Comparison of ENCODE assay signal across 21 cellular contexts in the genomic region with DNA sequence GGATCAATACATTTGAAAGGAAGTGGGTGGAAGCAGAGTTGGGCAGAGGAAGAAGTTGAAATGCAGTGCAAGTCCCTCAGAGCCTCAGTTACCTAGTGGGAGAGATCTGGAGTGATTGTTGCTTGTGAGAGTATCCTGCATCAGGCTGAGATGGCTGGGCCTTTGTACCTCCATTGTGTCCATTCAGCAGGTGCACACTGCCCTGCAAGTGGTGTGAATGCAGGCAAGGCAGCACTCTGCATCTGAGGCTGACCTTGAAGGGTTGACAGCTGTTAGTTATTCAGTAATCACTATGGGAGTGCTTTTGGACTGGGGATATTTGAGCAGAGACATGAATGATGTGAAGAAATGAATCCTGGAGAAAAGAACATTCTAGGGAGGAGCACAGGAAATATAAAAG.
"Had no signal": no experiment of that assay in that cellular context is flagged by ENCODE, and none has a peak within 500 bp of the region (broad histone marks: within the 10 kb centered on the region; RNA-seq: fewer than 3 reads in every experiment).

No MANE protein-coding gene starts in this region.

- H3K4me3 ChIP-seq: adrenal gland, ascending aorta, esophagus muscularis mucosa, gastrocnemius medialis, ovary, thyroid gland had no signal

- H3K27ac Mint-ChIP-seq: activated CD4-positive, alpha-beta memory T cell treated with anti-CD3 and anti-CD28 coated beads, Interleukin-2, amount 10 ng/mL, durations not matched to agents 7 days and 5 days; activated CD4-positive, alpha-beta T cell treated with anti-CD3 and anti-CD28 coated beads, Interleukin-2, amount 10 ng/mL, durations not matched to agents 24 days and 14 days; activated CD8-positive, alpha-beta memory T cell treated with anti-CD3 and anti-CD28 coated beads, Interleukin-2, amount 10 ng/mL, durations not matched to agents 7 days and 5 days; activated naive CD8-positive, alpha-beta T cell; naive thymus-derived CD4-positive, alpha-beta T cell had no signal

- H3K4me1 ChIP-seq: ascending aorta had no signal

- FAIRE-seq: colon had no signal

- ATAC-seq: activated CD8-positive, alpha-beta memory T cell treated with anti-CD3 and anti-CD28 coated beads, Interleukin-2, amount 10 ng/mL, durations not matched to agents 7 days and 5 days; gastrocnemius medialis; naive thymus-derived CD4-positive, alpha-beta T cell; right cardiac atrium; stimulated activated naive CD8-positive, alpha-beta T cell treated with anti-CD3 and anti-CD28 coated beads, Interleukin-15, Interleukin-2, amounts not matched to agents 100 U/mL and 50 U/mL, for 24 hours had no signal

- H3K4me3 Mint-ChIP-seq: activated CD4-positive, alpha-beta memory T cell treated with anti-CD3 and anti-CD28 coated beads, Interleukin-2, amount 10 ng/mL, durations not matched to agents 7 days and 5 days; activated CD4-positive, alpha-beta T cell treated with anti-CD3 and anti-CD28 coated beads, Interleukin-2, amount 10 ng/mL, durations not matched to agents 24 days and 14 days; activated CD8-positive, alpha-beta memory T cell treated with anti-CD3 and anti-CD28 coated beads, Interleukin-2, amount 10 ng/mL, durations not matched to agents 7 days and 5 days; activated naive CD8-positive, alpha-beta T cell; naive thymus-derived CD4-positive, alpha-beta T cell had no signal

- H3K27ac ChIP-seq: adrenal gland, ascending aorta, esophagus muscularis mucosa, gastrocnemius medialis, ovary, thyroid gland had no signal

- DNase-seq: activated CD4-positive, alpha-beta memory T cell treated with anti-CD3 and anti-CD28 coated beads, Interleukin-2, amount 10 ng/mL, durations not matched to agents 7 days and 5 days; activated CD4-positive, alpha-beta T cell treated with anti-CD3 and anti-CD28 coated beads, Interleukin-2, amount 10 ng/mL, durations not matched to agents 24 days and 14 days; activated CD8-positive, alpha-beta memory T cell treated with anti-CD3 and anti-CD28 coated beads, Interleukin-2, amount 10 ng/mL, durations not matched to agents 7 days and 5 days; activated T-cell treated with anti-CD3 and anti-CD28 coated beads for 4 hours; adrenal gland; central memory CD4-positive, alpha-beta T cell; effector memory CD4-positive, alpha-beta T cell; gastrocnemius medialis; hypothalamus; naive thymus-derived CD4-positive, alpha-beta T cell; ovary; right cardiac atrium; stimulated activated CD4-positive, alpha-beta T cell treated with anti-CD3 and anti-CD28 coated beads, Interleukin-12 subunit alpha, Interleukin-12 subunit beta, amount 100 ng/mL, for 4 hours; stimulated activated CD4-positive, alpha-beta T cell treated with anti-CD3 and anti-CD28 coated beads, Interleukin-4, amount 100 ng/mL, for 4 hours; stimulated activated naive CD8-positive, alpha-beta T cell treated with anti-CD3 and anti-CD28 coated beads, Interleukin-15, Interleukin-2, amounts not matched to agents 100 U/mL and 50 U/mL, for 24 hours; substantia nigra; thyroid gland had no signal

- H3K36me3 Mint-ChIP-seq: activated CD8-positive, alpha-beta memory T cell treated with anti-CD3 and anti-CD28 coated beads, Interleukin-2, amount 10 ng/mL, durations not matched to agents 7 days and 5 days; activated naive CD8-positive, alpha-beta T cell had no signal

- H3K27me3 Mint-ChIP-seq: activated CD4-positive, alpha-beta memory T cell treated with anti-CD3 and anti-CD28 coated beads, Interleukin-2, amount 10 ng/mL, durations not matched to agents 7 days and 5 days; activated CD4-positive, alpha-beta T cell treated with anti-CD3 and anti-CD28 coated beads, Interleukin-2, amount 10 ng/mL, durations not matched to agents 24 days and 14 days; activated CD8-positive, alpha-beta memory T cell treated with anti-CD3 and anti-CD28 coated beads, Interleukin-2, amount 10 ng/mL, durations not matched to agents 7 days and 5 days; activated naive CD8-positive, alpha-beta T cell; naive thymus-derived CD4-positive, alpha-beta T cell had no signal

- H3K9me3 Mint-ChIP-seq: activated CD4-positive, alpha-beta memory T cell treated with anti-CD3 and anti-CD28 coated beads, Interleukin-2, amount 10 ng/mL, durations not matched to agents 7 days and 5 days; activated CD4-positive, alpha-beta T cell treated with anti-CD3 and anti-CD28 coated beads, Interleukin-2, amount 10 ng/mL, durations not matched to agents 24 days and 14 days; naive thymus-derived CD4-positive, alpha-beta T cell had no signal

- H3K9me3 ChIP-seq: adrenal gland, ascending aorta, esophagus muscularis mucosa, gastrocnemius medialis, ovary, thyroid gland had no signal

- H3K27me3 ChIP-seq: adrenal gland, ascending aorta, esophagus muscularis mucosa, gastrocnemius medialis, ovary, thyroid gland had no signal

- H3K36me3 ChIP-seq: adrenal gland, gastrocnemius medialis, ovary, thyroid gland had no signal
